ENCODE assay signal across 30 cellular contexts in the genomic region with DNA sequence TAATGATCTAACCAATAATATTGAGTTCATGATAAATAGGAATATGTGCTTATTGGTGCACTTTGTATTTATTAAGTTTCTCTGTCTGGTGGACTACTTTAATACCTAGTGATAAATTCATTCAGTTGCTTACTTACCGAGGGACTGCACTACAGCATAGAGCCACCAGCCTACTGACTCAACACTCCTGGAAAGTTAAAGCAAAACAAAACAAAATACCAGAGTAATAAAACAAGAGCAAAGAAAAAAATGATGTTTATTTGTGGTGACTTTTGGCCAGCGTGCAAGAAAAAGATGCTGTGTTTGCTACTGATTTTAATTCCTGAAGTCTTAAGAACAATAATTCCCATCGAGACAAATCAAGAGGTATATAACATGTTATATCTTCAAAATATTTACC.
"Had no signal": no experiment of that assay in that cellular context is flagged by ENCODE, and none has a peak within 500 bp of the region (broad histone marks: within the 10 kb centered on the region; RNA-seq: fewer than 3 reads in every experiment).

No MANE protein-coding gene starts in this region.

- H3K36me3 ChIP-seq: cardiac muscle cell, neutrophil, right lobe of liver, uterus had no signal

- H3K4me3 ChIP-seq: body of pancreas, cardiac muscle cell, coronary artery, right lobe of liver, uterus had no signal

- H3K27ac ChIP-seq: body of pancreas, cardiac muscle cell, coronary artery, neutrophil, right lobe of liver, uterus had no signal

- DNase-seq: activated CD4-positive, alpha-beta T cell treated with anti-CD3 and anti-CD28 coated beads for 1 hour; activated CD4-positive, alpha-beta T cell treated with anti-CD3 and anti-CD28 coated beads, Interleukin-2, amount 50 U/mL, for 1 hour; activated effector memory CD4-positive, alpha-beta T cell treated with Interleukin-2 at 50 U/mL for 16 hours; activated naive CD4-positive, alpha-beta T cell treated with anti-CD3 and anti-CD28 coated beads for 36 hours; activated naive CD8-positive, alpha-beta T cell treated with anti-CD3 and anti-CD28 coated beads, Interleukin-2, amount 10 ng/mL, durations not matched to agents 7 days and 5 days; activated T-cell treated with anti-CD3 and anti-CD28 coated beads for 4 hours; amygdala; body of pancreas; cerebellar nuclear complex; effector memory CD8-positive, alpha-beta T cell; erythroblast; foreskin fibroblast; head of caudate nucleus; hippocampal formation; kidney; left colon; mammary epithelial cell; naive B cell; nephron progenitor cell; right lobe of liver; stimulated activated CD4-positive, alpha-beta T cell treated with anti-CD3 and anti-CD28 coated beads, Interleukin-12 subunit alpha, Interleukin-12 subunit beta, amount 100 ng/mL, for 4 hours; stimulated activated CD4-positive, alpha-beta T cell treated with anti-CD3 and anti-CD28 coated beads, Interleukin-4, amount 100 ng/mL, for 4 hours; stimulated activated CD8-positive, alpha-beta memory T cell treated with anti-CD3 and anti-CD28 coated beads, Interleukin-4, amount 100 ng/mL, for 48 hours; stimulated activated naive CD8-positive, alpha-beta T cell treated with anti-CD3 and anti-CD28 coated beads, Interleukin-15, amount 100 ng/mL, for 72 hours; substantia nigra; T-helper 2 cell; uterus had no signal

- H3K27me3 ChIP-seq: body of pancreas, cardiac muscle cell, neutrophil, right lobe of liver, uterus had no signal

- H3K4me1 ChIP-seq: body of pancreas, right lobe of liver, uterus had no signal

- H3K9me3 ChIP-seq: body of pancreas, neutrophil, right lobe of liver, uterus had no signal
